In the genomic region with DNA sequence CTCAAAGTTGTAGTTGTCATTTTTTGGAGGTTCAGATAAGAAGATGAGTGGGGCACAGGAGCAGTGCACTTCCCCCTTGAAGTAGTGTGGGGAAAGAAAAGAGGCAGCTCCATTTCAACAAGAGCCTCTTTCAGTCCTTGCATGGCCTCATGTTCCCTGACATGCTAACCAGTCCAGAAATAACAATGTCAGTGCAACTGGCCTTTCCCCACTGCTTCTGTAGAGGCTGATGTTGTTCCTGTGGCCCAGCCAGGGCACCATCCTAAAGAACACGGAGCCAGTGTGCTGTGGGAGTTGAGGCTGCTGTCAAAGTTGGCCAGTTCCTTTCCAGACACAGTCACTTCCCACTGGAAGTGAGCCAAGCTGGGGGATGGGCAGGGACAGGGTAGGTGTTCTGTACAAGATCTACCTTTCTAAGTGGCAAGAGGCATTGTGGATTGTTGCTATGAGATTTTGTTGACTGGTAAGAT, we compare ENCODE assay signal across 11 cellular contexts.
DNase-seq lines count a peak whose midpoint lies in the region; ATAC-seq, FAIRE-seq and TF ChIP-seq lines count a peak whose summit lies in the region.
"Had no signal": no experiment of that assay in that cellular context is flagged by ENCODE, and none has a peak within 500 bp of the region (broad histone marks: within the 10 kb centered on the region; RNA-seq: fewer than 3 reads in every experiment).

No MANE protein-coding gene starts in this region.

- H3K36me3 ChIP-seq in Peyer's patch (no peaks in the 10 kb centered on the region), esophagus squamous epithelium (no peaks in the 10 kb centered on the region), pancreas (no peaks in the 10 kb centered on the region)

- TF ChIP-seq CTCF in Peyer's patch (IDR thresholded peaks at IDR 0.05) (no peak), esophagus squamous epithelium (IDR thresholded peaks at IDR 0.05) (no peak), pancreas (IDR thresholded peaks at IDR 0.05) (no peak)

- DNase-seq in GDM1 (lab: John Stamatoyannopoulos, UW): peak; percentile 45
- DNase-seq in Peyer's patch: peak in 2 of 3 donors; percentile 84 to 87
- DNase-seq in esophagus squamous epithelium (lab: John Stamatoyannopoulos, UW): no peak
- peak; percentile 92 to 99 (median 96) for DNase-seq in pancreas
- DNase-seq in retina: no peak
- no peak for DNase-seq in dedifferentiated amniotic fluid mesenchymal stem cell (ENCODE audit: extremely low spot score)
- DNase-seq: NCI-H510A had no signal

- WGBS in esophagus squamous epithelium, 2 donors: 29% methylated on average over 1 of the region's 1 CpG; no CpG with 5 or more reads in 1 of the 2 donors
- 6 to 7% methylated on average over 1 of the region's 1 CpG for WGBS in pancreas, 2 donors

- H3K27ac ChIP-seq in Peyer's patch: peak overlapping the region in 1 of 4 donors; percentile 44
- H3K27ac ChIP-seq in esophagus squamous epithelium: peak overlapping the region in 3 of 4 donors; percentile 10 to 14 (median 12)
- peak overlapping the region; percentile 15 to 51 (median 20) for H3K27ac ChIP-seq in pancreas

- no peak for FAIRE-seq in pancreas (lab: Jason Lieb, UNC)
- FAIRE-seq: bronchial epithelial cell had no signal

- TF ChIP-seq POLR2A in Peyer's patch (IDR thresholded peaks at IDR 0.05) (no peak), esophagus squamous epithelium (IDR thresholded peaks at IDR 0.05) (no peak)

- intact Hi-C loops in esophagus squamous epithelium (cut with DNase I) (no loop called here), pancreas (cut with DNase I) (no loop called here)

- ATAC-seq in pancreas (peak; percentile 95 to 98 (median 96)), GM18511 (IDR thresholded peaks at IDR 0.05; ENCODE audit: unreplicated experiment) (no peak), HG02981 (IDR thresholded peaks at IDR 0.05; ENCODE audit: unreplicated experiment) (no peak)

- H3K27me3 ChIP-seq in Peyer's patch (no peaks in the 10 kb centered on the region), esophagus squamous epithelium (no peaks in the 10 kb centered on the region), pancreas (no peaks in the 10 kb centered on the region)

- H3K9me3 ChIP-seq in Peyer's patch (no peaks in the 10 kb centered on the region), esophagus squamous epithelium (no peaks in the 10 kb centered on the region), pancreas (no peaks in the 10 kb centered on the region)

- H3K4me1 ChIP-seq in Peyer's patch: peaks cover 0 to 10% (median 0%) of the 10 kb centered on the region in 4 donors
- peaks cover 5 to 71% (median 26%) of the 10 kb centered on the region in 3 donors for H3K4me1 ChIP-seq in esophagus squamous epithelium
- H3K4me1 ChIP-seq in pancreas: peaks cover 4 to 25% (median 22%) of the 10 kb centered on the region in 3 donors

- no peak overlapping the region for H3K4me3 ChIP-seq in Peyer's patch
- no peak overlapping the region for H3K4me3 ChIP-seq in esophagus squamous epithelium
- H3K4me3 ChIP-seq in pancreas: no peak overlapping the region
- H3K4me3 ChIP-seq: smooth muscle cell had no signal

Comparison
In these comparisons a context has a peak if more than half of its experiments do, and no peak if none do; other contexts are left out.
1. DNase-seq: peak in GDM1 (single experiment), Peyer's patch (2 of 3) and pancreas (6 of 6); none in esophagus squamous epithelium (single experiment), retina (single experiment) and dedifferentiated amniotic fluid mesenchymal stem cell (single experiment).
2. ATAC-seq: peak in pancreas (4 of 4); none in GM18511 (single experiment) and HG02981 (single experiment).